9 cellular contexts compared by ENCODE assay signal in the genomic region with DNA sequence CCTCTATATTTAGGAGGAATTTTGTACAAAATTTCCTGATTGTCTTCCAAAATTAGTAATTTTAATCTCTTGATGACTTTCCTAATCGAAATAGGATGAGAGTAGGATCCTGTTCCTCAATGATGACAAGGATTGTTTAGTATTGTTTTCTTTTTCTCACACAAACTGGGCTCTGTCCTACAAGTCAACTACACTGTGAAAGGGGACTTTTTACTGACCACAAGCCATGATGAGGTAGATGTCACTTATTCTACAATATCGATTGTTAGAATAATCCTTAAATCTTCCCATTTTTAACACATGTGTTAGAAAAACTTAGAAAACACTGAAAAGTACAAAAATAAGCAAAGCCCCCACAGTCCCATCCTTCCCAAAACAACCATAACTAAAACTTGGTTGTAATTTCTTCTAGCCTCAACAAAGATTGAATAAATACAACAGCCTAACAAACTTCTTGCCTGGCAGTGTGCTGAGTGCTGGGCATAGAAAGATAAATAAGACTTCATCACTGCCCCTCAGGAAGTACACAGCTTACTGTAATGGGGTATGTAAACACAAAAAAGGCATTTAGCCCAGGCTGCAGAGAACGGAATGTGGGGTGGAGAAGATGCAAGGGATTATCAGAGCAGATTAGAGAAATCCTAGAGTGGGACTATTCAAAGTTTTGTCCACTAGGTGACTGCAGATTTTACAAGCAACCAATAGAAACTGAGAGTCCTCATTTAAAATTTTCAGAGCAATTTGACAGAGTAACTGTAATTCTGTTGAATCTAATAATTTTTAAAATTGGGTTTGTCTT. TPM values are rescaled to one million over a fixed set of nuclear protein-coding genes. Genes with fewer than 3 reads are reported as not detected.
DNase-seq lines count a peak whose midpoint lies in the region; ATAC-seq and TF ChIP-seq lines count a peak whose summit lies in the region.
"Had no signal": no experiment of that assay in that cellular context is flagged by ENCODE, and none has a peak within 500 bp of the region (broad histone marks: within the 10 kb centered on the region; RNA-seq: fewer than 3 reads in every experiment).

No MANE protein-coding gene starts in this region.

- H3K9ac ChIP-seq in trophoblast cell (ENCODE audit: low read length), result no peak overlapping the region

- H3K14ac ChIP-seq in trophoblast cell (ENCODE audit: low read length), result no peak overlapping the region

- no peak overlapping the region for H2AFZ ChIP-seq in trophoblast cell (ENCODE audit: insufficient read depth, low read length, poor library complexity)

- no peak overlapping the region for H2BK5ac ChIP-seq in trophoblast cell (ENCODE audit: low read depth, low read length, poor library complexity)

- no peaks in the 10 kb centered on the region for H3K9me3 ChIP-seq in trophoblast cell (ENCODE audit: insufficient read depth, low read depth, low read length)

- no peak overlapping the region for H4K8ac ChIP-seq in trophoblast cell (ENCODE audit: low read depth, low read length)

- H3K27me3 ChIP-seq in trophoblast cell (ENCODE audit: insufficient read depth, low read length), result no peaks in the 10 kb centered on the region

- peak overlapping the region; percentile 41 for H2AK5ac ChIP-seq in trophoblast cell (ENCODE audit: low read length)

- ATAC-seq in HG03097 (IDR thresholded peaks at IDR 0.05; ENCODE audit: low FRiP score, unreplicated experiment), result no peak
- ATAC-seq in HG03442 (IDR thresholded peaks at IDR 0.05; ENCODE audit: unreplicated experiment), result no peak
- ATAC-seq: activated CD4-positive, alpha-beta T cell treated with anti-CD3 and anti-CD28 coated beads for 36 hours had no signal

- no peak overlapping the region for H4K12ac ChIP-seq in trophoblast cell (ENCODE audit: low read depth, low read length)

- peak overlapping the region; percentile 38 for H3K27ac ChIP-seq in trophoblast cell (ENCODE audit: low read depth, low read length)

- H3K18ac ChIP-seq in trophoblast cell (ENCODE audit: low read length), result no peak overlapping the region

- H2BK12ac ChIP-seq in trophoblast cell (ENCODE audit: low read length), result peak overlapping the region; percentile 95

- H3K36me3 ChIP-seq in trophoblast cell (ENCODE audit: control insufficient read depth in 1 of 2, insufficient read depth in 2 of 2, low read length in 2 of 2), result no peaks in the 10 kb centered on the region

- no peak overlapping the region for H3K4me2 ChIP-seq in trophoblast cell (ENCODE audit: low read length)

- H3K4me1 ChIP-seq in trophoblast cell (ENCODE audit: control insufficient read depth in 1 of 2, insufficient read depth in 2 of 2, low read length in 2 of 2), result peaks cover 0 to 12% of the 10 kb centered on the region in 2 experiments

- H3K4me3 ChIP-seq in GM12865 (ENCODE audit: low read depth, low read length) (no peak overlapping the region), choroid plexus epithelial cell (ENCODE audit: low read depth, low read length) (no peak overlapping the region), trophoblast cell (ENCODE audit: low read depth, low read length) (no peak overlapping the region)

- TF ChIP-seq CTCF in GM12865 (IDR thresholded peaks at IDR 0.05; ENCODE audit: insufficient read depth, low read depth, low read length, missing control alignments) (peak; percentile 27), choroid plexus epithelial cell (conservative IDR thresholded peaks at IDR 0.05; ENCODE audit: low read depth, low read length) (peak; percentile 40)

- H3K79me1 ChIP-seq in trophoblast cell (ENCODE audit: low read length), result peaks cover 16% of the 10 kb centered on the region

- H4K91ac ChIP-seq in trophoblast cell (ENCODE audit: low read depth, low read length), result no peak overlapping the region

- H3K4ac ChIP-seq in trophoblast cell (ENCODE audit: low read depth, low read length), result no peak overlapping the region

- H3K79me2 ChIP-seq in trophoblast cell (ENCODE audit: control insufficient read depth, insufficient read depth, low read length, poor library complexity), result no peaks in the 10 kb centered on the region

- no peak overlapping the region for H3K23ac ChIP-seq in trophoblast cell (ENCODE audit: low read length)

- H2BK120ac ChIP-seq in trophoblast cell (ENCODE audit: insufficient read depth, low read length, poor library complexity), result peak overlapping the region; percentile 24

- peak; percentile 18 for DNase-seq in GM12865 (ENCODE audit: low read depth)
- DNase-seq in Kasumi-1 (lab: John Stamatoyannopoulos, UW), result peak; percentile 8 to 17
- DNase-seq in choroid plexus epithelial cell (ENCODE audit: low read depth), result peak; percentile 43
- DNase-seq in trophoblast cell, result peak in 1 of 2 donors; percentile 37
- DNase-seq in NCI-H345 (lab: John Stamatoyannopoulos, UW), result no peak
- no peak for DNase-seq in activated CD4-positive, CD25-positive, alpha-beta regulatory T cell (lab: John Stamatoyannopoulos, UW)
- DNase-seq: activated CD4-positive, alpha-beta T cell treated with anti-CD3 and anti-CD28 coated beads for 36 hours had no signal

- WGBS in trophoblast cell (ENCODE audit: extremely low coverage, insufficient coverage, insufficient read length), result no CpG with 5 or more reads among the region's 3 CpGs

RNA-seq across cellular contexts. Expression of a gene that starts 35.6 kb away (rescaled TPM):
- polyA plus RNA-seq in trophoblast cell (2013), result 64.7 and 65.3 TPM in 2 replicates

Comparison
In these comparisons a context has a peak if more than half of its experiments do, and no peak if none do; other contexts are left out.
1. DNase-seq: peak in GM12865 (single experiment), Kasumi-1 (2 of 2) and choroid plexus epithelial cell (single experiment); none in NCI-H345 (single experiment) and activated CD4-positive, CD25-positive, alpha-beta regulatory T cell (0 of 4).